ENCODE assay signal across 10 cellular contexts in the genomic region with DNA sequence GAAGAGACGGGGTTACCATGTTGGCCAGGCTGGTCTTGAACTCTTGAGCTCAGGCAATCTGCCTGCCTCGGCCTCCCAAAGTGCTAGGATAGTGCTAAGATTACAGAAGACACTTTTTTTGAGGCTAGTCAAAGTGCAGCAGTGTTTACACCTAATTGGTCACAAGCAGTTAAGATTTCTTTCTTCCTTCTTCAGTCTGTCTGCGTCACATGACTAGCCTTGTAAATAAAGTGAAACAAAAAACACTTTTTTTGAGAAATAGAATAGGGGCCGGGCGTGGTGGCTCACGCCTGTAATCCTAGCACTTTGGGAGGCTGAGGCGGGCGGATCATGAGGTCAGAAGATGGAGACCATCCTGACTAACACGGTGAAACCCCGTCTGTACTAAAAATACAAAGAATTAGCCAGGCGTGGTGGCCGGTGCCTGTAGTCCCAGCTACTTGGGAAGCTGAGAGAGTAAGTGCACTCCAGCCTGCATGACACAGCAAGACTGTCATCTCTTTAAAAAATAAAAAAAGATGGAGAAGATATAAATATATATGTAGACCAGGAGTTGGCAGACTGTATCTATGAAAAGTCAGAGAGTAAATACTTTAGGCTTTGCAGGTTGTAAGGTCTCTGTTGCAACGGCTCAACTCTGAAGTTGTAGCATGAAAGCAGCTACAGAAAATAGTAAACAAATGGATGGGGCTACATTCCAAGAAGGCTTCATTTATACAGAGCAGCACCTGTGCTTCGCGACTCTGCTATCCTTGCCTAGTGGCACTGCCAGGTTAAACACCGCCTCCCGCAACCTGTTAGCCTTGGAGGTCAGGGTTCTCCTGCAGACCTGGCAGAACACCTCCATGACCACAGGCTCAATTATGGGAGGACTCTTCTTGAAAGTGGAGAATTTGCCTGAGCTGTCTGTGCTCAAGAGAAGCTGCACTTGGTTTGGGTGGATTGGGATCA. TPM values are rescaled to one million over a fixed set of nuclear protein-coding genes. Genes with fewer than 3 reads are reported as not detected.
DNase-seq lines count a peak whose midpoint lies in the region; ATAC-seq and TF ChIP-seq lines count a peak whose summit lies in the region.
"Had no signal": no experiment of that assay in that cellular context is flagged by ENCODE, and none has a peak within 500 bp of the region (broad histone marks: within the 10 kb centered on the region; RNA-seq: fewer than 3 reads in every experiment).

No MANE protein-coding gene starts in this region.

- no peaks in the 10 kb centered on the region for H3K9me3 ChIP-seq in esophagus (ENCODE audit: control insufficient read depth in 2 of 2, insufficient read depth in 1 of 2, low read depth in 1 of 2, low read length in 1 of 2)

- H3K27ac Mint-ChIP-seq in stimulated activated memory B cell treated with anti-CD40 and anti-IgM and Interleukin-4, amounts not matched to agents 10 μg/mL and 1 μg/mL and 100 μg/mL, for 72 hours = peak overlapping the region; percentile 77

- H3K4me1 ChIP-seq in esophagus (ENCODE audit: control insufficient read depth in 2 of 2, insufficient read depth in 2 of 2, low read length in 1 of 2) = no peaks in the 10 kb centered on the region

- peaks cover 46% of the 10 kb centered on the region for H3K36me3 Mint-ChIP-seq in stimulated activated memory B cell treated with anti-CD40 and anti-IgM and Interleukin-4, amounts not matched to agents 10 μg/mL and 1 μg/mL and 100 μg/mL, for 72 hours

- H3K4me1 Mint-ChIP-seq in stimulated activated memory B cell treated with anti-CD40 and anti-IgM and Interleukin-4, amounts not matched to agents 10 μg/mL and 1 μg/mL and 100 μg/mL, for 72 hours = peaks cover 54% of the 10 kb centered on the region

- DNase-seq in NCI-H2029 (lab: John Stamatoyannopoulos, UW) (peak; percentile 1), NCI-H2029 treated with DMSO at 0.1 percent for 48 hours (lab: John Stamatoyannopoulos, UW) (no peak), OCI-M1 (lab: John Stamatoyannopoulos, UW) (peak; percentile 3), erythroblast (lab: John Stamatoyannopoulos, UW) (no peak), OCI-M2 (lab: John Stamatoyannopoulos, UW; ENCODE audit: unreplicated experiment) (no peak)
- DNase-seq: effector CD8-positive, alpha-beta T cell had no signal

- 80 to 82% methylated on average over 17 of the region's 17 CpGs for WGBS in esophagus, 2 donors

- H3K4me3 Mint-ChIP-seq in stimulated activated memory B cell treated with anti-CD40 and anti-IgM and Interleukin-4, amounts not matched to agents 10 μg/mL and 1 μg/mL and 100 μg/mL, for 72 hours = peak overlapping the region; percentile 26

- H3K4me3 ChIP-seq in esophagus (ENCODE audit: low read depth in 1 of 2, low read length in 2 of 2) = no peak overlapping the region
- H3K4me3 ChIP-seq: K562 had no signal

- H3K36me3 ChIP-seq in esophagus (ENCODE audit: control insufficient read depth in 2 of 2, insufficient read depth in 2 of 2, low read length in 1 of 2) = peaks cover 4 to 16% of the 10 kb centered on the region in 2 donors

- H3K27me3 Mint-ChIP-seq in stimulated activated memory B cell treated with anti-CD40 and anti-IgM and Interleukin-4, amounts not matched to agents 10 μg/mL and 1 μg/mL and 100 μg/mL, for 72 hours = no peaks in the 10 kb centered on the region

- H3K27ac ChIP-seq in esophagus (ENCODE audit: low read depth in 2 of 2, low read length in 1 of 2) = peak overlapping the region; percentile 17 to 33

- no peaks in the 10 kb centered on the region for H3K27me3 ChIP-seq in esophagus (ENCODE audit: control insufficient read depth in 1 of 2, insufficient read depth in 2 of 2, low read length in 2 of 2)

- TF ChIP-seq POLR2A in erythroblast (IDR thresholded peaks at IDR 0.05; ENCODE audit: low read length) = no peak

- no peak for ATAC-seq in stimulated activated memory B cell treated with anti-CD40 and anti-IgM and Interleukin-4, amounts not matched to agents 10 μg/mL and 1 μg/mL and 100 μg/mL, for 72 hours
- ATAC-seq in esophagus mucosa = no peak

- no peaks in the 10 kb centered on the region for H3K9me3 Mint-ChIP-seq in stimulated activated memory B cell treated with anti-CD40 and anti-IgM and Interleukin-4, amounts not matched to agents 10 μg/mL and 1 μg/mL and 100 μg/mL, for 72 hours

RNA-seq across cellular contexts. Expression of a gene that starts 55.8 kb away (rescaled TPM):
- 10 to 100 TPM; 30.2 to 38.2 TPM for polyA plus RNA-seq in esophagus
- total RNA-seq in esophagus mucosa = 29.3 TPM

Comparison
In these comparisons a context has a peak if more than half of its experiments do, and no peak if none do; other contexts are left out.
1. DNase-seq: peak in NCI-H2029 (single experiment) and OCI-M1 (single experiment); none in NCI-H2029 treated with DMSO at 0.1 percent for 48 hours (single experiment), erythroblast (0 of 2) and OCI-M2 (single experiment).